16 cellular contexts compared by ENCODE assay signal in the genomic region with DNA sequence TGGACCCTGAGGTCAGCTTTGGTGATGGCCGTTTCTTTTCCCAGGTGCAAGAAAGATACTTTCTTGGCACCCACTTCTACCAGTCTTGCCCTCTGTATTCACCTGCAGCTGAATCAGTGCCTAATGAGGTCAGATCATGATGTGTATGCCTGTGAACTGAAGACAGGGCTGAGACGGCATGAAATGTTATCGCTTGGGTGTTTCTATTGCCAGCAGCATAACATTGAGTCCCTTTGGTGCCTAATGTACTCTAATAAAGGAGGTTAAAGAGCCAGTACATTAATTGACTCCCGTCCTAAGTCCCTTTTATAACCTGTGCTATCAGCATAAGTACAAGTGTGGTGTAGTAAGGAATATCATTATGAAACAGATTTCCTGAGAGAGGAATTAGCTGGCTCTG.
A peak's percentile ranks its signal among the peaks of the same experiment; 100 is the strongest.
DNase-seq lines count a peak whose midpoint lies in the region; ATAC-seq and TF ChIP-seq lines count a peak whose summit lies in the region.
"Had no signal": no experiment of that assay in that cellular context is flagged by ENCODE, and none has a peak within 500 bp of the region (broad histone marks: within the 10 kb centered on the region; RNA-seq: fewer than 3 reads in every experiment).

No MANE protein-coding gene starts in this region.

- peaks cover under 1% of the 10 kb centered on the region; the same call in 1 of the 2 replicates for H3K9me3 Mint-ChIP-seq in HFFc6
- H3K9me3 Mint-ChIP-seq: CD4-positive, alpha-beta T cell had no signal

- no peaks in the 10 kb centered on the region for H3K27me3 Mint-ChIP-seq in HFFc6 (ENCODE audit: insufficient read depth)
- H3K27me3 Mint-ChIP-seq: CD4-positive, alpha-beta T cell had no signal

- no peak for TF ChIP-seq CTCF in HFFc6 (IDR thresholded peaks at IDR 0.05)
- TF ChIP-seq CTCF in foreskin keratinocyte (conservative IDR thresholded peaks at IDR 0.05): no peak

- peak overlapping the region; percentile 58; the same call in 1 of the 2 replicates for H3K4me3 Mint-ChIP-seq in HFFc6
- H3K4me3 Mint-ChIP-seq: B cell; CD4-positive, alpha-beta T cell had no signal

- no peak overlapping the region for H3K27ac Mint-ChIP-seq in HFFc6
- H3K27ac Mint-ChIP-seq: B cell; CD4-positive, alpha-beta T cell had no signal

- ATAC-seq in foreskin keratinocyte: peak; percentile 21
- ATAC-seq: GM12878 had no signal

- peaks cover 2% of the 10 kb centered on the region; the same call in 1 of the 2 replicates for H3K36me3 Mint-ChIP-seq in HFFc6 (ENCODE audit: low read depth)

- H3K4me1 Mint-ChIP-seq in HFFc6 (ENCODE audit: low read depth): peaks cover 44% of the 10 kb centered on the region

- H3K27ac ChIP-seq in foreskin keratinocyte: no peak overlapping the region
- H3K27ac ChIP-seq: GM23248 had no signal

- no peaks in the 10 kb centered on the region for H3K27me3 ChIP-seq in foreskin keratinocyte

- DNase-seq in HFFc6 (no peak), NCI-H1105 treated with DMSO at 0.1 percent for 48 hours (lab: John Stamatoyannopoulos, UW) (peak; percentile 43), NCI-H748 (lab: John Stamatoyannopoulos, UW; ENCODE audit: unreplicated experiment) (peak; percentile 74), foreskin keratinocyte (no peak), hypothalamus (lab: John Stamatoyannopoulos, UW) (no peak), SKM-1 (lab: John Stamatoyannopoulos, UW; ENCODE audit: unreplicated experiment) (no peak), HPDE6-E6E7 (ENCODE audit: extremely low spot score) (no peak)
- no peak for DNase-seq in activated T-cell treated with anti-CD3 and anti-CD28 coated beads, Interleukin-2, amount 50 U/mL, for 1 hour
- DNase-seq: C1 segment of cervical spinal cord; Calu3; CD4-positive, alpha-beta T cell; DMS 273 treated with DMSO at 0.1 percent for 48 hours; GM23248; H7 had no signal

- H3K4me1 ChIP-seq in foreskin keratinocyte: no peaks in the 10 kb centered on the region

Comparison
In these comparisons a context has a peak if more than half of its experiments do, and no peak if none do; other contexts are left out.
1. DNase-seq: peak in NCI-H1105 treated with DMSO at 0.1 percent for 48 hours (single experiment) and NCI-H748 (single experiment); none in HFFc6 (single experiment), foreskin keratinocyte (0 of 2), hypothalamus (0 of 51), activated T-cell treated with anti-CD3 and anti-CD28 coated beads, Interleukin-2, amount 50 U/mL, for 1 hour (single experiment), SKM-1 (single experiment) and HPDE6-E6E7 (single experiment).